18 cellular contexts compared by ENCODE assay signal in the genomic region with DNA sequence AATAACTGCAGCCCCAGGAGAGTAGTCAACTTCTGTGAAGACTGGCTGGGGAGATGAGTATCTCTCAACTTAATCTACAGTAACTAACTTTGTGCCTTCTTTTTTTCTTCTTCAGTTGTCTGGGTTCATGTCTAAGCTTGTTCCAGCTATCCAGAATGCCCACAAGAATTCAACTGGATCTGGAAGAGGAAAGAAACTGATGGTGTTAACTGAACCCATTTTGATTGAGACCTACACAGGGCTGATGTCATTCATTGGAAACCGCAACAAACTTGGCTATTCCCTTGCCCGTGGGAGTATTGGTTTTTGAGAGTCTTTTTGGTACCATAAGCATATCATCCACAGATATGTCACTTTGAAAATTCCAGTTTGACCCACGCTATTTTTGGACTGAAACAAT.
"Had no signal": no experiment of that assay in that cellular context is flagged by ENCODE, and none has a peak within 500 bp of the region (broad histone marks: within the 10 kb centered on the region; RNA-seq: fewer than 3 reads in every experiment).

No MANE protein-coding gene starts in this region.

- H3K36me3 ChIP-seq: MG63, SJCRH30 had no signal

- H3K27me3 ChIP-seq: MG63, SJCRH30 had no signal

- H3K4me3 ChIP-seq: MG63, SJCRH30 had no signal

- H3K27ac ChIP-seq: SJCRH30 had no signal

- ATAC-seq: Right ventricle myocardium inferior, SK-N-SH treated with all-trans-retinoic acid at 6 μM for 48 hours had no signal

- DNase-seq: KBM-7, MG63, NCI-H1092, NCI-H1105 treated with DMSO at 0.1 percent for 48 hours, NCI-H1417 treated with DMSO at 0.1 percent for 48 hours, NCI-H146, NCI-H1694 treated with DMSO at 0.1 percent for 48 hours, NCI-H1930, NCI-H2081, NCI-H2107, NCI-H2227 treated with DMSO at 0.1 percent for 48 hours, NCI-H524, NCI-H526 treated with DMSO at 0.1 percent for 48 hours, NCI-H774, SHP77 treated with DMSO at 0.1 percent for 48 hours, SJCRH30 had no signal

- H3K9me3 ChIP-seq: MG63, SJCRH30 had no signal
